ENCODE assay signal across 14 cellular contexts in genomic region chr15:94026458-94026967, GRCh38.
DNase-seq lines count a peak whose midpoint lies in the region; ATAC-seq, FAIRE-seq and TF ChIP-seq lines count a peak whose summit lies in the region.
"Had no signal": no experiment of that assay in that cellular context is flagged by ENCODE, and none has a peak within 500 bp of the region (broad histone marks: within the 10 kb centered on the region; RNA-seq: fewer than 3 reads in every experiment).

No MANE protein-coding gene starts in this region.

- H3K27me3 Mint-ChIP-seq in stimulated activated memory B cell treated with anti-CD40 and anti-IgM and Interleukin-4, amounts not matched to agents 10 μg/mL and 1 μg/mL and 100 μg/mL, for 72 hours: peaks cover 26% of the 10 kb centered on the region

- peaks cover 2% of the 10 kb centered on the region for H3K27me3 ChIP-seq in RWPE2 (ENCODE audit: insufficient read depth, poor library complexity, severe bottlenecking)
- H3K27me3 ChIP-seq in fibroblast of lung (ENCODE audit: control insufficient read depth, insufficient read depth, low read length): no peaks in the 10 kb centered on the region
- peaks cover 0 to 27% (median 0%) of the 10 kb centered on the region in 45 donors for H3K27me3 ChIP-seq in dorsolateral prefrontal cortex
- H3K27me3 ChIP-seq in Peyer's patch: no peaks in the 10 kb centered on the region

- H3K9me3 ChIP-seq in RWPE2 (ENCODE audit: severe bottlenecking): no peaks in the 10 kb centered on the region
- no peaks in the 10 kb centered on the region for H3K9me3 ChIP-seq in fibroblast of lung (ENCODE audit: control insufficient read depth, insufficient read depth, low read depth, low read length)
- H3K9me3 ChIP-seq in Peyer's patch: no peaks in the 10 kb centered on the region

- H3K4me1 ChIP-seq in RWPE2 (ENCODE audit: insufficient read depth, poor library complexity, severe bottlenecking): no peaks in the 10 kb centered on the region
- no peaks in the 10 kb centered on the region for H3K4me1 ChIP-seq in fibroblast of lung (ENCODE audit: control insufficient read depth, extremely low read depth, insufficient read depth, low read length)
- H3K4me1 ChIP-seq in Peyer's patch: no peaks in the 10 kb centered on the region

- H3K27ac ChIP-seq in RWPE2 (ENCODE audit: poor library complexity, severe bottlenecking) (no peak overlapping the region), fibroblast of lung (ENCODE audit: insufficient read depth, low read length) (no peak overlapping the region), dorsolateral prefrontal cortex (no peak overlapping the region), Peyer's patch (peak overlapping the region in 1 of 4 donors; percentile 24)
- H3K27ac ChIP-seq: KMS-11 had no signal

- no peak overlapping the region for H2AFZ ChIP-seq in fibroblast of lung (ENCODE audit: low read length)

- no peak for TF ChIP-seq POLR2A in GM12891 (IDR thresholded peaks at IDR 0.05; ENCODE audit: low read depth, low read length)
- no peak for TF ChIP-seq POLR2A in Peyer's patch (IDR thresholded peaks at IDR 0.05)

- H4K20me1 ChIP-seq in fibroblast of lung (ENCODE audit: control insufficient read depth, extremely low read depth, insufficient read depth, low read length): no peaks in the 10 kb centered on the region

- H3K27ac Mint-ChIP-seq in stimulated activated memory B cell treated with anti-CD40 and anti-IgM and Interleukin-4, amounts not matched to agents 10 μg/mL and 1 μg/mL and 100 μg/mL, for 72 hours: no peak overlapping the region
- H3K27ac Mint-ChIP-seq: activated naive CD4-positive, alpha-beta T cell treated with anti-CD3 and anti-CD28 coated beads, Interleukin-2, amount 50 U/mL, for 72 hours; CD4-positive, alpha-beta memory T cell; natural killer cell had no signal

- H3K36me3 Mint-ChIP-seq in stimulated activated memory B cell treated with anti-CD40 and anti-IgM and Interleukin-4, amounts not matched to agents 10 μg/mL and 1 μg/mL and 100 μg/mL, for 72 hours: no peaks in the 10 kb centered on the region
- H3K36me3 Mint-ChIP-seq: activated naive CD4-positive, alpha-beta T cell treated with anti-CD3 and anti-CD28 coated beads, Interleukin-2, amount 50 U/mL, for 72 hours; CD4-positive, alpha-beta memory T cell; natural killer cell had no signal

- no peaks in the 10 kb centered on the region for H3K4me1 Mint-ChIP-seq in stimulated activated memory B cell treated with anti-CD40 and anti-IgM and Interleukin-4, amounts not matched to agents 10 μg/mL and 1 μg/mL and 100 μg/mL, for 72 hours
- H3K4me1 Mint-ChIP-seq: CD4-positive, alpha-beta memory T cell; natural killer cell had no signal

- DNase-seq in GM03348 (ENCODE audit: low spot score) (peak; percentile 58), RWPE2 (ENCODE audit: low spot score) (no peak), fibroblast of lung (ENCODE audit: low read depth in 2 of 2) (peak; percentile 36 to 96), omental fat pad (ENCODE audit: low spot score) (no peak), dorsolateral prefrontal cortex (no peak), GM12891 (ENCODE audit: insufficient read length, low spot score) (no peak), Peyer's patch (no peak)
- DNase-seq: activated CD8-positive, alpha-beta memory T cell treated with anti-CD3 and anti-CD28 coated beads, Interleukin-2, amount 50 U/mL, for 4 hours; CD4-positive, alpha-beta memory T cell; natural killer cell; NCI-H524 had no signal

- H3K4me3 Mint-ChIP-seq in stimulated activated memory B cell treated with anti-CD40 and anti-IgM and Interleukin-4, amounts not matched to agents 10 μg/mL and 1 μg/mL and 100 μg/mL, for 72 hours: no peak overlapping the region
- H3K4me3 Mint-ChIP-seq: CD4-positive, alpha-beta memory T cell; natural killer cell had no signal

- no peak overlapping the region for H3K9ac ChIP-seq in fibroblast of lung (ENCODE audit: insufficient read depth, low read length)
- H3K9ac ChIP-seq: KMS-11 had no signal

- ATAC-seq in RWPE2 (ENCODE audit: low read depth): peak; percentile 73
- ATAC-seq in omental fat pad (ENCODE audit: low FRiP score): peak; percentile 93
- no peak for ATAC-seq in stimulated activated memory B cell treated with anti-CD40 and anti-IgM and Interleukin-4, amounts not matched to agents 10 μg/mL and 1 μg/mL and 100 μg/mL, for 72 hours
- ATAC-seq: activated naive CD4-positive, alpha-beta T cell treated with anti-CD3 and anti-CD28 coated beads, Interleukin-2, amount 50 U/mL, for 72 hours; natural killer cell had no signal

- H3K4me3 ChIP-seq in RWPE2 (ENCODE audit: severe bottlenecking): no peak overlapping the region
- no peak overlapping the region for H3K4me3 ChIP-seq in fibroblast of lung (replicated peaks in 1 of 4; ENCODE audit: control extremely low read depth in 1 of 4, insufficient read depth in 1 of 4, low read depth in 3 of 4, low read length in 4 of 4)
- H3K4me3 ChIP-seq in dorsolateral prefrontal cortex: no peak overlapping the region
- no peak overlapping the region for H3K4me3 ChIP-seq in Peyer's patch

- no peak for FAIRE-seq in GM12891 (lab: Jason Lieb, UNC)

- TF ChIP-seq CTCF in RWPE2 (IDR thresholded peaks at IDR 0.05; ENCODE audit: poor library complexity, severe bottlenecking): no peak
- no peak for TF ChIP-seq CTCF in fibroblast of lung (conservative IDR thresholded peaks at IDR 0.05 in 1 of 2, IDR thresholded peaks at IDR 0.05 in 1 of 2; ENCODE audit: low read depth in 1 of 2, low read length in 2 of 2)
- TF ChIP-seq CTCF in omental fat pad (IDR thresholded peaks at IDR 0.05): no peak
- TF ChIP-seq CTCF in dorsolateral prefrontal cortex (IDR thresholded peaks at IDR 0.05 in 54 of 56, conservative IDR thresholded peaks at IDR 0.05 in 2 of 56; ENCODE audit: low read depth in 1 of 56, partially characterized antibody in 56 of 56): no peak
- TF ChIP-seq CTCF in Peyer's patch (IDR thresholded peaks at IDR 0.05): no peak

- no peak overlapping the region for H3K4me2 ChIP-seq in fibroblast of lung (ENCODE audit: extremely low read depth, insufficient read depth, low read length)
- H3K4me2 ChIP-seq: KMS-11 had no signal

- no peaks in the 10 kb centered on the region for H3K79me2 ChIP-seq in fibroblast of lung (ENCODE audit: control insufficient read depth, insufficient read depth, low read length)

- intact Hi-C loops in dorsolateral prefrontal cortex (cut with DNase I): no loop called here

- no peaks in the 10 kb centered on the region for H3K36me3 ChIP-seq in RWPE2 (ENCODE audit: low read depth)
- no peaks in the 10 kb centered on the region for H3K36me3 ChIP-seq in fibroblast of lung (ENCODE audit: control insufficient read depth, insufficient read depth, low read length)
- H3K36me3 ChIP-seq in Peyer's patch: no peaks in the 10 kb centered on the region

- H3K9me3 Mint-ChIP-seq in stimulated activated memory B cell treated with anti-CD40 and anti-IgM and Interleukin-4, amounts not matched to agents 10 μg/mL and 1 μg/mL and 100 μg/mL, for 72 hours: no peaks in the 10 kb centered on the region
- H3K9me3 Mint-ChIP-seq: activated naive CD4-positive, alpha-beta T cell treated with anti-CD3 and anti-CD28 coated beads, Interleukin-2, amount 50 U/mL, for 72 hours; natural killer cell had no signal

TF ChIP-seq in GM12891, 5 proteins besides CTCF, POLR2A, EP300 and RAD21:
- TF ChIP-seq TAF1 (IDR thresholded peaks at IDR 0.05; ENCODE audit: low read depth, low read length) (no peak), POLR2AphosphoS5 (IDR thresholded peaks at IDR 0.05; ENCODE audit: low read depth, low read length) (no peak), PAX5 (IDR thresholded peaks at IDR 0.05; ENCODE audit: insufficient read depth, low read length, severe bottlenecking) (no peak), POU2F2 (IDR thresholded peaks at IDR 0.05; ENCODE audit: low read depth, low read length) (no peak), SPI1 (IDR thresholded peaks at IDR 0.05; ENCODE audit: low read depth, low read length) (no peak)

Comparison
In these comparisons a context has a peak if more than half of its experiments do, and no peak if none do; other contexts are left out.
1. DNase-seq: peak in GM03348 (single experiment) and fibroblast of lung (2 of 2); none in RWPE2 (single experiment), omental fat pad (single experiment), dorsolateral prefrontal cortex (0 of 10), GM12891 (single experiment) and Peyer's patch (0 of 3).